In genomic region chrX:54639346-54640102, GRCh38 we compare ENCODE assay signal across 8 cellular contexts.
DNase-seq lines count a peak whose midpoint lies in the region; ATAC-seq and TF ChIP-seq lines count a peak whose summit lies in the region.

No MANE protein-coding gene starts in this region.

- H3K9me3 ChIP-seq in thymus (ENCODE audit: control insufficient read depth), result no peaks in the 10 kb centered on the region

- DNase-seq in NCI-H1105 treated with DMSO at 0.1 percent for 48 hours (lab: John Stamatoyannopoulos, UW), result peak; percentile 87
- peak; percentile 78 for DNase-seq in SKM-1 treated with dmso at 0.1 percent for 144 hours (lab: John Stamatoyannopoulos, UW; ENCODE audit: unreplicated experiment)
- peak; percentile 85 for DNase-seq in activated naive CD8-positive, alpha-beta T cell treated with anti-CD3 and anti-CD28 coated beads, Interleukin-2, amount 10 ng/mL, durations not matched to agents 7 days and 5 days
- DNase-seq in head of caudate nucleus, result peak; percentile 79 to 96 (median 90)
- DNase-seq in osteocyte (ENCODE audit: extremely low spot score, unreplicated experiment), result peak; percentile 97

- POLR2A ChIA-PET in activated naive CD8-positive, alpha-beta T cell treated with anti-CD3 and anti-CD28 coated beads, Interleukin-2, amount 10 ng/mL, durations not matched to agents 7 days and 5 days (lab: Charles Lee), result interaction anchor here (0.7 to 2.6 kb wide), 8 partner anchors 110 to 596 kb away, joined by 3 to 12 read pairs (median 6); partner anchors contain the start of genes APEX2, GNL3L, PHF8 and TSR2

- H3K4me3 ChIP-seq in thymus (ENCODE audit: low read length), result peak overlapping the region; percentile 60

- H3K27me3 Mint-ChIP-seq in activated naive CD8-positive, alpha-beta T cell treated with anti-CD3 and anti-CD28 coated beads, Interleukin-2, amount 10 ng/mL, durations not matched to agents 7 days and 5 days, result no peaks in the 10 kb centered on the region
- H3K27me3 Mint-ChIP-seq in osteocyte (ENCODE audit: unreplicated experiment), result no peaks in the 10 kb centered on the region

- peaks cover 5% of the 10 kb centered on the region for H3K36me3 Mint-ChIP-seq in activated naive CD8-positive, alpha-beta T cell treated with anti-CD3 and anti-CD28 coated beads, Interleukin-2, amount 10 ng/mL, durations not matched to agents 7 days and 5 days
- H3K36me3 Mint-ChIP-seq in osteocyte (ENCODE audit: unreplicated experiment), result no peaks in the 10 kb centered on the region

- peak overlapping the region; percentile 88 for H3K4me3 Mint-ChIP-seq in activated naive CD8-positive, alpha-beta T cell treated with anti-CD3 and anti-CD28 coated beads, Interleukin-2, amount 10 ng/mL, durations not matched to agents 7 days and 5 days
- H3K4me3 Mint-ChIP-seq in osteocyte (ENCODE audit: unreplicated experiment), result peak overlapping the region; percentile 88

- TF ChIP-seq CTCF in GM12872 (IDR thresholded peaks at IDR 0.05; ENCODE audit: insufficient read depth, low read depth, low read length), result peak; percentile 70
- TF ChIP-seq CTCF in osteocyte (IDR thresholded peaks at IDR 0.05), result peak; percentile 79

- H3K27ac ChIP-seq in thymus (ENCODE audit: low read depth), result peak overlapping the region; percentile 97

- H3K9me3 Mint-ChIP-seq in activated naive CD8-positive, alpha-beta T cell treated with anti-CD3 and anti-CD28 coated beads, Interleukin-2, amount 10 ng/mL, durations not matched to agents 7 days and 5 days, result peaks cover 8% of the 10 kb centered on the region
- peaks cover 17% of the 10 kb centered on the region for H3K9me3 Mint-ChIP-seq in osteocyte (ENCODE audit: unreplicated experiment)

- no peaks in the 10 kb centered on the region for H3K36me3 ChIP-seq in thymus (ENCODE audit: control insufficient read depth, insufficient read depth)

- H3K27me3 ChIP-seq in thymus (ENCODE audit: control insufficient read depth, insufficient read depth), result no peaks in the 10 kb centered on the region

- ATAC-seq in HG02759 (IDR thresholded peaks at IDR 0.05; ENCODE audit: unreplicated experiment), result peak; percentile 93
- peak; percentile 94 for ATAC-seq in activated naive CD8-positive, alpha-beta T cell treated with anti-CD3 and anti-CD28 coated beads, Interleukin-2, amount 10 ng/mL, durations not matched to agents 7 days and 5 days (ENCODE audit: low read depth)

- under 1% methylated on average over 47 of the region's 47 CpGs for WGBS in thymus

- intact Hi-C loops in head of caudate nucleus (cut with DNase I), result loop anchor here (5.0 kb wide), 1 partner anchor 168 kb away; the partner anchor contains the start of gene MAGED2

- peaks cover 5% of the 10 kb centered on the region for H3K4me1 Mint-ChIP-seq in activated naive CD8-positive, alpha-beta T cell treated with anti-CD3 and anti-CD28 coated beads, Interleukin-2, amount 10 ng/mL, durations not matched to agents 7 days and 5 days
- H3K4me1 Mint-ChIP-seq in osteocyte (ENCODE audit: unreplicated experiment), result peaks cover 23% of the 10 kb centered on the region

- H3K4me1 ChIP-seq in thymus (ENCODE audit: control insufficient read depth, insufficient read depth, low read length), result no peaks in the 10 kb centered on the region

- H3K27ac Mint-ChIP-seq in activated naive CD8-positive, alpha-beta T cell treated with anti-CD3 and anti-CD28 coated beads, Interleukin-2, amount 10 ng/mL, durations not matched to agents 7 days and 5 days, result peak overlapping the region; percentile 94
- peak overlapping the region; percentile 100 for H3K27ac Mint-ChIP-seq in osteocyte (ENCODE audit: unreplicated experiment)

Comparison
In these comparisons a context has a peak if more than half of its experiments do, and no peak if none do; other contexts are left out.
1. Peak in every context shown above with its lines: DNase-seq, ATAC-seq, H3K4me3 ChIP-seq and H3K27ac ChIP-seq.